In genomic region chr15:82040395-82040794, GRCh38 we compare ENCODE assay signal across 3 cellular contexts.
TF ChIP-seq lines count a peak whose summit lies in the region.

No MANE protein-coding gene starts in this region.

TF ChIP-seq in HepG2, 621 proteins besides CTCF, POLR2A, EP300 and RAD21:
- TF ChIP-seq TFDP1 (CRISPR knock-in tag; IDR thresholded peaks at IDR 0.05; ENCODE audit: borderline replicate concordance) (no peak), DRAP1 (CRISPR knock-in tag; IDR thresholded peaks at IDR 0.05) (no peak), ZNF510 (CRISPR knock-in tag; IDR thresholded peaks at IDR 0.05; ENCODE audit: low read depth) (no peak), ZNF251 (CRISPR knock-in tag; IDR thresholded peaks at IDR 0.05) (no peak), DMAP1 (CRISPR knock-in tag; IDR thresholded peaks at IDR 0.05) (no peak), MYPOP (CRISPR knock-in tag; IDR thresholded peaks at IDR 0.05) (no peak), ZBTB49 (CRISPR knock-in tag; IDR thresholded peaks at IDR 0.05; ENCODE audit: borderline replicate concordance) (no peak), FLYWCH1 (CRISPR knock-in tag; IDR thresholded peaks at IDR 0.05) (no peak), PATZ1 (CRISPR knock-in tag; IDR thresholded peaks at IDR 0.05) (no peak), POLR2AphosphoS2 (IDR thresholded peaks at IDR 0.05; ENCODE audit: low read depth, low read length) (no peak)

TF ChIP-seq in GM12878, 131 proteins besides CTCF, POLR2A, EP300 and RAD21:
- TF ChIP-seq WRNIP1 (IDR thresholded peaks at IDR 0.05; ENCODE audit: borderline replicate concordance, low read depth, low read length) (no peak), BCL3 (IDR thresholded peaks at IDR 0.05; ENCODE audit: borderline replicate concordance, insufficient read depth, low read depth, low read length, poor library complexity, severe bottlenecking) (no peak), ZNF592 (IDR thresholded peaks at IDR 0.05) (no peak), ZBED1 (IDR thresholded peaks at IDR 0.05; ENCODE audit: borderline replicate concordance) (no peak), GATAD2B (conservative IDR thresholded peaks at IDR 0.05; ENCODE audit: low read depth) (no peak), ESRRA (IDR thresholded peaks at IDR 0.05; ENCODE audit: low read length) (no peak), ZNF24 (IDR thresholded peaks at IDR 0.05) (no peak), HCFC1 (IDR thresholded peaks at IDR 0.05; ENCODE audit: low read length) (no peak), TARDBP (IDR thresholded peaks at IDR 0.05; ENCODE audit: borderline replicate concordance) (no peak), ZBTB40 (IDR thresholded peaks at IDR 0.05; ENCODE audit: borderline replicate concordance) (no peak), STAT3 (IDR thresholded peaks at IDR 0.05; ENCODE audit: low read depth, low read length) (no peak), ATF3 (IDR thresholded peaks at IDR 0.05; ENCODE audit: borderline replicate concordance, extremely low read depth, low read depth, low read length) (no peak), HDAC2 (IDR thresholded peaks at IDR 0.05) (no peak)

TF ChIP-seq in neural cell, 6 proteins besides CTCF, POLR2A, EP300 and RAD21:
- TF ChIP-seq MXI1 (conservative IDR thresholded peaks at IDR 0.05; ENCODE audit: poor library complexity, severe bottlenecking) (no peak), TAF1 (IDR thresholded peaks at IDR 0.05; ENCODE audit: low read depth) (no peak), EZH2 (IDR thresholded peaks at IDR 0.05; ENCODE audit: borderline replicate concordance, insufficient read depth, low read length, poor library complexity, severe bottlenecking) (no peak), SMC3 (conservative IDR thresholded peaks at IDR 0.05; ENCODE audit: poor library complexity) (no peak), REST (IDR thresholded peaks at IDR 0.05; ENCODE audit: borderline replicate concordance) (no peak), POLR2AphosphoS5 (IDR thresholded peaks at IDR 0.05) (no peak)
